In genomic region chr6:30258204-30258603, GRCh38 we compare ENCODE assay signal across 1 cellular context.
TF ChIP-seq lines count a peak whose summit lies in the region.

No MANE protein-coding gene starts in this region.

TF ChIP-seq in HepG2, 621 proteins besides CTCF, POLR2A, EP300 and RAD21:
- TF ChIP-seq ZNF550 (CRISPR knock-in tag; IDR thresholded peaks at IDR 0.05; ENCODE audit: borderline replicate concordance), result no peak
- TF ChIP-seq SNRNP70 (IDR thresholded peaks at IDR 0.05; ENCODE audit: low read depth, low read length), result no peak
- no peak for TF ChIP-seq MED8 (CRISPR knock-in tag; IDR thresholded peaks at IDR 0.05; ENCODE audit: insufficient replicate concordance)
- TF ChIP-seq NR2F1 (CRISPR knock-in tag; IDR thresholded peaks at IDR 0.05), result no peak
- peak; percentile 59 for TF ChIP-seq HNRNPK (IDR thresholded peaks at IDR 0.05; ENCODE audit: low read depth, low read length, poor library complexity, severe bottlenecking)
